ENCODE assay signal across 36 cellular contexts in genomic region chr3:28028554-28028953, GRCh38.
"Had no signal": no experiment of that assay in that cellular context is flagged by ENCODE, and none has a peak within 500 bp of the region (broad histone marks: within the 10 kb centered on the region; RNA-seq: fewer than 3 reads in every experiment).

No MANE protein-coding gene starts in this region.

- H3K4me1 ChIP-seq: ascending aorta, Peyer's patch, SJSA1 had no signal

- H3K4me3 ChIP-seq: ascending aorta, cardiac muscle cell, Peyer's patch, SJSA1 had no signal

- H3K4me1 Mint-ChIP-seq: activated CD4-positive, alpha-beta memory T cell treated with anti-CD3 and anti-CD28 coated beads, Interleukin-2, amount 10 ng/mL, durations not matched to agents 7 days and 5 days; activated CD8-positive, alpha-beta memory T cell treated with anti-CD3 and anti-CD28 coated beads, Interleukin-2, amount 10 ng/mL, durations not matched to agents 7 days and 5 days; activated naive CD4-positive, alpha-beta T cell treated with anti-CD3 and anti-CD28 coated beads, Interleukin-2, amount 50 U/mL, for 24 hours; activated naive CD8-positive, alpha-beta T cell treated with anti-CD3 and anti-CD28 coated beads, Interleukin-2, amount 10 ng/mL, durations not matched to agents 7 days and 5 days; activated T-helper 17 cell treated with anti-CD3 and anti-CD28 coated beads, Interleukin-2, amount 50 U/mL, for 72 hours; central memory CD8-positive, alpha-beta T cell had no signal

- H3K36me3 ChIP-seq: ascending aorta, cardiac muscle cell, Peyer's patch, SJSA1, WERI-Rb-1 had no signal

- ATAC-seq: activated CD8-positive, alpha-beta memory T cell treated with anti-CD3 and anti-CD28 coated beads, Interleukin-2, amount 10 ng/mL, durations not matched to agents 7 days and 5 days; activated T-cell treated with anti-CD3 and anti-CD28 coated beads, Interleukin-2, amount 50 U/mL, for 72 hours; activated T-helper 17 cell treated with anti-CD3 and anti-CD28 coated beads, Interleukin-2, amount 50 U/mL, for 72 hours had no signal

- H3K27ac Mint-ChIP-seq: activated CD4-positive, alpha-beta memory T cell treated with anti-CD3 and anti-CD28 coated beads, Interleukin-2, amount 10 ng/mL, durations not matched to agents 7 days and 5 days; activated CD8-positive, alpha-beta memory T cell treated with anti-CD3 and anti-CD28 coated beads, Interleukin-2, amount 10 ng/mL, durations not matched to agents 7 days and 5 days; activated naive CD4-positive, alpha-beta T cell treated with anti-CD3 and anti-CD28 coated beads, Interleukin-2, amount 50 U/mL, for 24 hours; activated naive CD8-positive, alpha-beta T cell treated with anti-CD3 and anti-CD28 coated beads, Interleukin-2, amount 10 ng/mL, durations not matched to agents 7 days and 5 days; activated T-cell treated with anti-CD3 and anti-CD28 coated beads, Interleukin-2, amount 50 U/mL, for 72 hours; activated T-helper 17 cell treated with anti-CD3 and anti-CD28 coated beads, Interleukin-2, amount 50 U/mL, for 72 hours had no signal

- H3K27me3 ChIP-seq: ascending aorta, cardiac muscle cell, Peyer's patch, SJSA1 had no signal

- H3K27me3 Mint-ChIP-seq: activated CD4-positive, alpha-beta memory T cell treated with anti-CD3 and anti-CD28 coated beads, Interleukin-2, amount 10 ng/mL, durations not matched to agents 7 days and 5 days; activated CD8-positive, alpha-beta memory T cell treated with anti-CD3 and anti-CD28 coated beads, Interleukin-2, amount 10 ng/mL, durations not matched to agents 7 days and 5 days; activated naive CD4-positive, alpha-beta T cell treated with anti-CD3 and anti-CD28 coated beads, Interleukin-2, amount 50 U/mL, for 24 hours; activated naive CD8-positive, alpha-beta T cell treated with anti-CD3 and anti-CD28 coated beads, Interleukin-2, amount 10 ng/mL, durations not matched to agents 7 days and 5 days; central memory CD8-positive, alpha-beta T cell had no signal

- H3K27ac ChIP-seq: ascending aorta, cardiac muscle cell, Peyer's patch, SJSA1, WERI-Rb-1 had no signal

- H3K9me3 ChIP-seq: SJSA1 had no signal

- H3K4me3 Mint-ChIP-seq: activated CD4-positive, alpha-beta memory T cell treated with anti-CD3 and anti-CD28 coated beads, Interleukin-2, amount 10 ng/mL, durations not matched to agents 7 days and 5 days; activated CD8-positive, alpha-beta memory T cell treated with anti-CD3 and anti-CD28 coated beads, Interleukin-2, amount 10 ng/mL, durations not matched to agents 7 days and 5 days; activated naive CD4-positive, alpha-beta T cell treated with anti-CD3 and anti-CD28 coated beads, Interleukin-2, amount 50 U/mL, for 24 hours; activated naive CD8-positive, alpha-beta T cell treated with anti-CD3 and anti-CD28 coated beads, Interleukin-2, amount 10 ng/mL, durations not matched to agents 7 days and 5 days; activated T-cell treated with anti-CD3 and anti-CD28 coated beads, Interleukin-2, amount 50 U/mL, for 72 hours; activated T-helper 17 cell treated with anti-CD3 and anti-CD28 coated beads, Interleukin-2, amount 50 U/mL, for 72 hours; central memory CD8-positive, alpha-beta T cell had no signal

- DNase-seq: activated CD4-positive, alpha-beta memory T cell treated with anti-CD3 and anti-CD28 coated beads, Interleukin-2, amount 10 ng/mL, durations not matched to agents 7 days and 5 days; activated CD4-positive, alpha-beta T cell treated with anti-CD3 and anti-CD28 coated beads for 1 hour; activated CD4-positive, alpha-beta T cell treated with anti-CD3 and anti-CD28 coated beads for 48 hours; activated CD4-positive, CD25-positive, alpha-beta regulatory T cell; activated CD8-positive, alpha-beta memory T cell treated with anti-CD3 and anti-CD28 coated beads for 24 hours; activated CD8-positive, alpha-beta memory T cell treated with anti-CD3 and anti-CD28 coated beads, Interleukin-2, amount 10 ng/mL, durations not matched to agents 7 days and 5 days; activated CD8-positive, alpha-beta memory T cell treated with anti-CD3 and anti-CD28 coated beads, Interleukin-2, amount 50 U/mL, for 48 hours; activated effector memory CD4-positive, alpha-beta T cell treated with anti-CD3 and anti-CD28 coated beads, Interleukin-2, amount 50 U/mL, for 16 hours; activated naive CD4-positive, alpha-beta T cell treated with Interleukin-2 at 50 U/mL for 16 hours; activated naive CD8-positive, alpha-beta T cell treated with anti-CD3 and anti-CD28 coated beads, Interleukin-2, amount 10 ng/mL, durations not matched to agents 7 days and 5 days; activated T-cell treated with anti-CD3 and anti-CD28 coated beads, Interleukin-2, amount 50 U/mL, for 72 hours; amygdala; Karpas-422; NCI-H1048; NCI-H1105 treated with DMSO at 0.1 percent for 48 hours; NCI-H1436; NCI-H1694; NCI-H1930; NCI-H2081 treated with DMSO at 0.1 percent for 48 hours; NCI-H226; NCI-H446 treated with DMSO at 0.1 percent for 48 hours; NCI-H524 treated with DMSO at 0.1 percent for 48 hours; Peyer's patch; RPMI8226; SHP77 treated with DMSO at 0.1 percent for 48 hours; SW 1271; T-helper 1 cell; T-helper 2 cell; T-helper 9 cell; WERI-Rb-1 had no signal
